Comparison of ENCODE assay signal across 27 cellular contexts in genomic region chr4:98166731-98167041, GRCh38. TPM values are rescaled to one million over a fixed set of nuclear protein-coding genes. Genes with fewer than 3 reads are reported as not detected.
"Had no signal": no experiment of that assay in that cellular context is flagged by ENCODE, and none has a peak within 500 bp of the region (broad histone marks: within the 10 kb centered on the region; RNA-seq: fewer than 3 reads in every experiment).

No MANE protein-coding gene starts in this region.

- FAIRE-seq: astrocyte had no signal

- H3K27me3 ChIP-seq: cardiac muscle cell had no signal

- H3K4me3 ChIP-seq: cardiac muscle cell, SK-N-MC had no signal

- H3K27ac Mint-ChIP-seq: activated CD8-positive, alpha-beta T cell treated with anti-CD3 and anti-CD28 coated beads, Interleukin-2, amount 10 ng/mL, durations not matched to agents 7 days and 5 days; activated naive CD4-positive, alpha-beta T cell treated with anti-CD3 and anti-CD28 coated beads, Interleukin-2, amount 50 U/mL, for 72 hours; activated naive CD8-positive, alpha-beta T cell treated with anti-CD3 and anti-CD28 coated beads, Interleukin-2, amount 50 U/mL, for 24 hours; brain; T-helper 1 cell treated with Interleukin-12 subunit alpha and Interleukin-12 subunit beta and Interleukin-4 antibody, amounts not matched to agents 30 μg/mL and 1 μg/mL, for 36 hours had no signal

- H3K36me3 Mint-ChIP-seq: activated naive CD4-positive, alpha-beta T cell treated with anti-CD3 and anti-CD28 coated beads, Interleukin-2, amount 50 U/mL, for 72 hours; brain had no signal

- H3K27me3 Mint-ChIP-seq: activated naive CD8-positive, alpha-beta T cell treated with anti-CD3 and anti-CD28 coated beads, Interleukin-2, amount 50 U/mL, for 24 hours; brain had no signal

- H3K36me3 ChIP-seq: cardiac muscle cell had no signal

- DNase-seq: activated CD4-positive, alpha-beta T cell treated with anti-CD3 and anti-CD28 coated beads for 4 hours; activated CD4-positive, alpha-beta T cell treated with anti-CD3 and anti-CD28 coated beads, Interleukin-2, amount 50 U/mL, for 4 hours; activated CD8-positive, alpha-beta memory T cell treated with anti-CD3 and anti-CD28 coated beads, Interleukin-2, amount 50 U/mL, for 48 hours; activated CD8-positive, alpha-beta T cell treated with anti-CD3 and anti-CD28 coated beads, Interleukin-2, amount 10 ng/mL, durations not matched to agents 7 days and 5 days; activated effector memory CD4-positive, alpha-beta T cell treated with anti-CD3 and anti-CD28 coated beads, Interleukin-2, amount 50 U/mL, for 16 hours; activated naive CD4-positive, alpha-beta T cell treated with Interleukin-2 at 50 U/mL for 16 hours; activated naive CD8-positive, alpha-beta T cell treated with anti-CD3 and anti-CD28 coated beads, Interleukin-2, amount 50 U/mL, for 24 hours; activated T-cell treated with anti-CD3 and anti-CD28 coated beads, Interleukin-2, amount 50 U/mL, for 1 hour; amniotic stem cell; MM.1S; NCI-H1105; NCI-H1436; NCI-H1694 treated with DMSO at 0.1 percent for 48 hours; NCI-H2029 treated with DMSO at 0.1 percent for 48 hours; NCI-H345; NCI-H510A; NCI-H526 treated with DMSO at 0.1 percent for 48 hours; NCI-H82; SW 1271 had no signal

- H3K9me3 Mint-ChIP-seq: activated naive CD8-positive, alpha-beta T cell treated with anti-CD3 and anti-CD28 coated beads, Interleukin-2, amount 50 U/mL, for 24 hours; brain; T-helper 1 cell treated with Interleukin-12 subunit alpha and Interleukin-12 subunit beta and Interleukin-4 antibody, amounts not matched to agents 30 μg/mL and 1 μg/mL, for 36 hours had no signal

- H3K4me1 Mint-ChIP-seq: activated naive CD8-positive, alpha-beta T cell treated with anti-CD3 and anti-CD28 coated beads, Interleukin-2, amount 50 U/mL, for 24 hours had no signal

- ATAC-seq: activated CD4-positive, CD25-positive, alpha-beta regulatory T cell treated with anti-CD3 and anti-CD28 coated beads, Interleukin-2, amount 50 U/mL, for 24 hours; activated CD8-positive, alpha-beta T cell treated with anti-CD3 and anti-CD28 coated beads, Interleukin-2, amount 10 ng/mL, durations not matched to agents 7 days and 5 days; activated naive CD4-positive, alpha-beta T cell treated with anti-CD3 and anti-CD28 coated beads, Interleukin-2, amount 50 U/mL, for 72 hours; activated naive CD8-positive, alpha-beta T cell treated with anti-CD3 and anti-CD28 coated beads, Interleukin-2, amount 50 U/mL, for 24 hours had no signal

- H3K4me3 Mint-ChIP-seq: activated CD8-positive, alpha-beta T cell treated with anti-CD3 and anti-CD28 coated beads, Interleukin-2, amount 10 ng/mL, durations not matched to agents 7 days and 5 days; activated naive CD8-positive, alpha-beta T cell treated with anti-CD3 and anti-CD28 coated beads, Interleukin-2, amount 50 U/mL, for 24 hours; brain; T-helper 1 cell treated with Interleukin-12 subunit alpha and Interleukin-12 subunit beta and Interleukin-4 antibody, amounts not matched to agents 30 μg/mL and 1 μg/mL, for 36 hours had no signal

- H3K27ac ChIP-seq: cardiac muscle cell, SK-N-MC had no signal

RNA-seq across cellular contexts. Expression of gene STPG2, which starts 23.4 kb away (rescaled TPM):
- total RNA-seq: activated CD8-positive, alpha-beta T cell treated with anti-CD3 and anti-CD28 coated beads, Interleukin-2, amount 10 ng/mL, durations not matched to agents 7 days and 5 days; OCI-LY7 had no signal
